1 cellular context compared by ENCODE assay signal in genomic region chr21:42193131-42193671, GRCh38.
TF ChIP-seq lines count a peak whose summit lies in the region.

No MANE protein-coding gene starts in this region.

TF ChIP-seq in WTC11, 78 proteins besides CTCF, POLR2A, EP300 and RAD21 (continued from another document):
- TF ChIP-seq, protein P1, sequence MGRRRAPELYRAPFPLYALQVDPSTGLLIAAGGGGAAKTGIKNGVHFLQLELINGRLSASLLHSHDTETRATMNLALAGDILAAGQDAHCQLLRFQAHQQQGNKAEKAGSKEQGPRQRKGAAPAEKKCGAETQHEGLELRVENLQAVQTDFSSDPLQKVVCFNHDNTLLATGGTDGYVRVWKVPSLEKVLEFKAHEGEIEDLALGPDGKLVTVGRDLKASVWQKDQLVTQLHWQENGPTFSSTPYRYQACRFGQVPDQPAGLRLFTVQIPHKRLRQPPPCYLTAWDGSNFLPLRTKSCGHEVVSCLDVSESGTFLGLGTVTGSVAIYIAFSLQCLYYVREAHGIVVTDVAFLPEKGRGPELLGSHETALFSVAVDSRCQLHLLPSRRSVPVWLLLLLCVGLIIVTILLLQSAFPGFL (CRISPR knock-in tag; IDR thresholded peaks at IDR 0.05; ENCODE audit: borderline replicate concordance) = no peak
- no peak for TF ChIP-seq GRHL2 (CRISPR knock-in tag; IDR thresholded peaks at IDR 0.05; ENCODE audit: insufficient replicate concordance, severe bottlenecking)
- TF ChIP-seq FOXJ3 (CRISPR knock-in tag; IDR thresholded peaks at IDR 0.05; ENCODE audit: borderline replicate concordance) = no peak
- TF ChIP-seq AR (CRISPR knock-in tag; IDR thresholded peaks at IDR 0.05) = no peak
- no peak for TF ChIP-seq PRRX2 (CRISPR knock-in tag; IDR thresholded peaks at IDR 0.05)
